23 cellular contexts compared by ENCODE assay signal in the genomic region with DNA sequence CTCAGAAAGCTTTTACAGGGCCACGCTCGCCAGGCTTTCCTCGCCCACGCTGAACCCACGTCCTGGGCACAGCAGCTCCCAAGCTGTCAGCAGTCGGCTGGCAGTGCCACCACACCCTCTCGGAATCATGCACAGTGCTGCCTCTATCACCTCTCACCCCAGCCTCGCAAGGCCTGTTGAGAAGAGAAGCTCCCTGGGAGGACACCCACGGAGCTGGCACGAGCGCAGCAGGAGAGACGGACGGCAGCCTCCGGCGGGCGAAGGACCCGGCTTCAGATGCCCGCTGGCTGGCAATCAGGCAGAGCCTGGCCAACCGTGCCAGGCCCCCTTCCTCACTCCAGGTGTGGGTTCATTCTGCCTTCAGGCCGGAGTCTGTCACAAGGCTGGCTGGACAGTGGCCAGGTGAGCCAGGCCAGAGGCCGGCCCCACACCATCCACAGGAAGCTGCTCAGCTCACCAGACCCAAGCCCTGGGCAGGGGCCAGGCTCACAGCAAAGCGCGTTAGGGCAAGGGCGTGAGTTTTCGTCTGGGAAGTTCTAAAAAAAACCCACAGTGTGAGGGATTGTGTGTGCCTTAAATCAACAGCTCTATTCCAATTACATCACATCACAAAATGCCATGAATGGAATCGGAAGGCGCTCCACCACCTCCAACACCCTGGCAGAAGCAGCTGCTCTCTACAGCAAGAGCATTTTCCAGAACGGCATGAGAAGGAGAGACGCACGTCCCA. TPM values are rescaled to one million over a fixed set of nuclear protein-coding genes. Genes with fewer than 3 reads are reported as not detected.
DNase-seq lines count a peak whose midpoint lies in the region; ATAC-seq and TF ChIP-seq lines count a peak whose summit lies in the region.
"Had no signal": no experiment of that assay in that cellular context is flagged by ENCODE, and none has a peak within 500 bp of the region (broad histone marks: within the 10 kb centered on the region; RNA-seq: fewer than 3 reads in every experiment).

No MANE protein-coding gene starts in this region.

- no peaks in the 10 kb centered on the region for H3K4me1 Mint-ChIP-seq in chondrocyte (ENCODE audit: low read depth)
- H3K4me1 Mint-ChIP-seq: CD14-positive monocyte, mesothelial cell of epicardium had no signal

- no peak for TF ChIP-seq CTCF in chondrocyte (IDR thresholded peaks at IDR 0.05)
- no peak for TF ChIP-seq CTCF in brain microvascular endothelial cell (IDR thresholded peaks at IDR 0.05; ENCODE audit: low read depth, low read length, missing control alignments)

- peak overlapping the region; percentile 18 for H3K27ac ChIP-seq in right cardiac atrium (ENCODE audit: low read length)
- no peak overlapping the region for H3K27ac ChIP-seq in brain microvascular endothelial cell

- H3K4me3 ChIP-seq in right cardiac atrium (ENCODE audit: low read length) = no peak overlapping the region
- no peak overlapping the region for H3K4me3 ChIP-seq in brain microvascular endothelial cell (ENCODE audit: low read depth, low read length)

- H3K4me3 Mint-ChIP-seq in chondrocyte (ENCODE audit: unreplicated experiment) = no peak overlapping the region
- H3K4me3 Mint-ChIP-seq: activated T-cell treated with anti-CD3 and anti-CD28 coated beads, Interleukin-2, amount 50 U/mL, for 72 hours; CD14-positive monocyte; mesothelial cell of epicardium had no signal

- H3K36me3 Mint-ChIP-seq in chondrocyte (ENCODE audit: low read depth) = peaks cover 18% of the 10 kb centered on the region

- no peaks in the 10 kb centered on the region for H3K27me3 ChIP-seq in right cardiac atrium (ENCODE audit: control insufficient read depth, insufficient read depth)
- H3K27me3 ChIP-seq in brain microvascular endothelial cell (replicated peaks) = no peaks in the 10 kb centered on the region

- DNase-seq in G401 (ENCODE audit: low spot score) (peak; percentile 54), chondrocyte (ENCODE audit: low spot score) (no peak), right cardiac atrium (peak; percentile 56 to 82 (median 79)), sciatic nerve (ENCODE audit: low spot score) (no peak), GDM1 (lab: John Stamatoyannopoulos, UW) (no peak), brain microvascular endothelial cell (no peak)
- DNase-seq in activated CD4-positive, alpha-beta T cell treated with anti-CD3 and anti-CD28 coated beads, Interleukin-2, amount 50 U/mL, for 4 hours = no peak
- DNase-seq: ACHN; activated CD4-positive, alpha-beta T cell treated with anti-CD3 and anti-CD28 coated beads for 1 hour; activated naive CD4-positive, alpha-beta T cell treated with anti-CD3 and anti-CD28 coated beads, Interleukin-2, amount 50 U/mL, for 16 hours; activated T-cell treated with anti-CD3 and anti-CD28 coated beads, Interleukin-2, amount 50 U/mL, for 72 hours; NCI-H1092 treated with DMSO at 0.1 percent for 48 hours; NCI-H2081; NCI-H526; stimulated activated CD4-positive, alpha-beta T cell treated with anti-CD3 and anti-CD28 coated beads, Interleukin-15, amount 100 ng/mL, for 24 hours had no signal

- in situ Hi-C loops in G401 (cut with HindIII; ENCODE audit: low sequenced_read_pairs) (no loop called here), brain microvascular endothelial cell (cut with HindIII; ENCODE audit: low pct_ligation_motif_present, low sequenced_read_pairs) (no loop called here)

- H3K4me1 ChIP-seq in right cardiac atrium (ENCODE audit: control insufficient read depth, insufficient read depth, low read length) = no peaks in the 10 kb centered on the region

- WGBS in right cardiac atrium = 61% methylated on average over 30 of the region's 30 CpGs

- H3K27ac Mint-ChIP-seq in chondrocyte (ENCODE audit: unreplicated experiment) = peak overlapping the region; percentile 45
- H3K27ac Mint-ChIP-seq: activated T-cell treated with anti-CD3 and anti-CD28 coated beads, Interleukin-2, amount 50 U/mL, for 72 hours; CD14-positive monocyte; mesothelial cell of epicardium had no signal

- H3K27me3 Mint-ChIP-seq in chondrocyte (ENCODE audit: low read depth) = no peaks in the 10 kb centered on the region

- ATAC-seq in right cardiac atrium (peak; percentile 70 to 73), sciatic nerve (peak; percentile 39), HG03457 (IDR thresholded peaks at IDR 0.05; ENCODE audit: unreplicated experiment) (no peak)
- ATAC-seq: activated T-cell treated with anti-CD3 and anti-CD28 coated beads, Interleukin-2, amount 50 U/mL, for 72 hours; HCT116 had no signal

- intact Hi-C loops in right cardiac atrium (cut with DNase I) = no loop called here
- intact Hi-C loops in sciatic nerve (cut with DNase I) = no loop called here

- peaks cover 23% of the 10 kb centered on the region for H3K36me3 ChIP-seq in brain microvascular endothelial cell (replicated peaks)

- H3K9me3 Mint-ChIP-seq in chondrocyte (ENCODE audit: low read depth) = no peaks in the 10 kb centered on the region
- H3K9me3 Mint-ChIP-seq: activated T-cell treated with anti-CD3 and anti-CD28 coated beads, Interleukin-2, amount 50 U/mL, for 72 hours; mesothelial cell of epicardium had no signal

- H3K9me3 ChIP-seq in right cardiac atrium (ENCODE audit: control insufficient read depth, low read length) = no peaks in the 10 kb centered on the region

RNA-seq across cellular contexts. Expression of gene TOLLIP, which starts 33.2 kb away (rescaled TPM):
- 30.0 and 36.4 TPM in 2 replicates for total RNA-seq in G401 (2014; rRNA removed; shearing (Covaris generic))
- 54.9 to 60.9 TPM (median 58.4 TPM) in 3 replicates for total RNA-seq in chondrocyte
- total RNA-seq in right cardiac atrium = 10 to 100 TPM; 42.2 to 53.6 (median 46.0) TPM
- polyA plus RNA-seq in right cardiac atrium = 32.6 TPM
- total RNA-seq in sciatic nerve = 60.5 TPM

RNA-seq across cellular contexts. Expression of gene MUC5B, which starts 53.4 kb away (rescaled TPM):
- not detected in 2 replicates for total RNA-seq in G401 (2014; rRNA removed; shearing (Covaris generic))
- total RNA-seq in chondrocyte (not detected in 3 replicates), right cardiac atrium (not detected), sciatic nerve (0.71 TPM)
- polyA plus RNA-seq in right cardiac atrium = under 0.01 TPM
- total RNA-seq: activated CD8-positive, alpha-beta memory T cell treated with anti-CD3 and anti-CD28 coated beads for 36 hours; activated T-cell treated with anti-CD3 and anti-CD28 coated beads, Interleukin-2, amount 50 U/mL, for 72 hours; fibroblast of villous mesenchyme; kidney epithelial cell; mesothelial cell of epicardium had no signal
- polyA plus RNA-seq: CD14-positive monocyte, neural cell had no signal

Comparison
In these comparisons a context has a peak if more than half of its experiments do, and no peak if none do; other contexts are left out.
1. DNase-seq: peak in G401 (single experiment) and right cardiac atrium (3 of 3); none in chondrocyte (single experiment), sciatic nerve (single experiment), GDM1 (single experiment), brain microvascular endothelial cell (single experiment) and activated CD4-positive, alpha-beta T cell treated with anti-CD3 and anti-CD28 coated beads, Interleukin-2, amount 50 U/mL, for 4 hours (0 of 2).